In genomic region chr3:186361246-186361611, GRCh38 we compare ENCODE assay signal across 9 cellular contexts. TPM values are rescaled to one million over a fixed set of nuclear protein-coding genes. Genes with fewer than 3 reads are reported as not detected.
DNase-seq lines count a peak whose midpoint lies in the region; ATAC-seq and TF ChIP-seq lines count a peak whose summit lies in the region.
"Had no signal": no experiment of that assay in that cellular context is flagged by ENCODE, and none has a peak within 500 bp of the region (broad histone marks: within the 10 kb centered on the region; RNA-seq: fewer than 3 reads in every experiment).

No MANE protein-coding gene starts in this region.

- peak overlapping the region in 2 of 4 donors; percentile 22 to 53 for H3K4me3 ChIP-seq in adrenal gland
- peak overlapping the region; percentile 22 to 50 (median 29) for H3K4me3 ChIP-seq in right lobe of liver

- H3K4me1 ChIP-seq in adrenal gland (replicated peaks in 1 of 2) (peaks cover 8 to 27% of the 10 kb centered on the region in 2 donors), right lobe of liver (peaks cover 0 to 15% (median 0%) of the 10 kb centered on the region in 4 donors)

- H3K27me3 ChIP-seq in adrenal gland = peaks cover 28% of the 10 kb centered on the region
- peaks cover 0 to 7% of the 10 kb centered on the region in 2 donors for H3K27me3 ChIP-seq in right lobe of liver

- ATAC-seq in right lobe of liver (no peak), GM21723 (IDR thresholded peaks at IDR 0.05; ENCODE audit: unreplicated experiment) (no peak), HG03378 (IDR thresholded peaks at IDR 0.05; ENCODE audit: unreplicated experiment) (no peak)

- 0 to 4% (median 3%) methylated on average over 7 to 19 of the region's 19 CpGs for WGBS in adrenal gland, 4 donors
- 10% methylated on average over 14 of the region's 19 CpGs for WGBS in right lobe of liver (ENCODE audit: insufficient coverage, low coverage, low lambda C conversion rate, missing lambda C conversion rate)

- H3K36me3 ChIP-seq in adrenal gland (replicated peaks in 1 of 2) (no peaks in the 10 kb centered on the region), right lobe of liver (no peaks in the 10 kb centered on the region)

- H3K27ac ChIP-seq in adrenal gland = peak overlapping the region in 3 of 5 donors; percentile 1 to 46 (median 42)
- no peak overlapping the region for H3K27ac ChIP-seq in right lobe of liver
- peak overlapping the region; percentile 2 for H3K27ac ChIP-seq in substantia nigra (ENCODE audit: low read depth, low read length, poor library complexity, severe bottlenecking)
- H3K27ac ChIP-seq: epithelial cell of prostate had no signal

- TF ChIP-seq CTCF in adrenal gland (IDR thresholded peaks at IDR 0.05) = no peak
- no peak for TF ChIP-seq CTCF in right lobe of liver (IDR thresholded peaks at IDR 0.05)

- TF ChIP-seq POLR2A in adrenal gland (IDR thresholded peaks at IDR 0.05) (no peak), right lobe of liver (IDR thresholded peaks at IDR 0.05) (no peak)

- intact Hi-C loops in adrenal gland (cut with DNase I) (no loop called here), right lobe of liver (cut with DNase I) (no loop called here)

- H3K9me3 ChIP-seq in adrenal gland (replicated peaks in 1 of 3) = no peaks in the 10 kb centered on the region
- no peaks in the 10 kb centered on the region for H3K9me3 ChIP-seq in right lobe of liver

- DNase-seq in DMS53 (lab: John Stamatoyannopoulos, UW) = peak; percentile 38
- DNase-seq in DMS53 treated with DMSO at 0.1 percent for 48 hours (lab: John Stamatoyannopoulos, UW; ENCODE audit: unreplicated experiment) = no peak
- DNase-seq in adrenal gland = no peak
- no peak for DNase-seq in right lobe of liver
- DNase-seq in substantia nigra (lab: John Stamatoyannopoulos, UW) = peak in 1 of 49 donors; percentile 9
- no peak for DNase-seq in NCI-H446 (lab: John Stamatoyannopoulos, UW)

RNA-seq across cellular contexts. Expression of gene DGKG, which starts 0.8 kb away (rescaled TPM):
- 10 to 100 TPM; 16.0 to 43.7 (median 29.3) TPM for total RNA-seq in adrenal gland
- polyA plus RNA-seq in adrenal gland = 10 to 100 TPM in 1 of 3 donors, 1 to 10 TPM in 2; 2.9 to 40.3 (median 4.3) TPM
- total RNA-seq in right lobe of liver = 1 to 10 TPM; 1.5 to 3.6 (median 2.0) TPM

Comparison
In these comparisons a context has a peak if more than half of its experiments do, and no peak if none do; other contexts are left out.
1. H3K27ac ChIP-seq: peak in adrenal gland (3 of 5) and substantia nigra (single experiment); none in right lobe of liver (0 of 3).